26 cellular contexts compared by ENCODE assay signal in genomic region chr3:61844346-61844745, GRCh38.
A peak's percentile ranks its signal among the peaks of the same experiment; 100 is the strongest.
DNase-seq lines count a peak whose midpoint lies in the region; ATAC-seq, FAIRE-seq and TF ChIP-seq lines count a peak whose summit lies in the region.
"Had no signal": no experiment of that assay in that cellular context is flagged by ENCODE, and none has a peak within 500 bp of the region (broad histone marks: within the 10 kb centered on the region; RNA-seq: fewer than 3 reads in every experiment).

No MANE protein-coding gene starts in this region.

- SMC1A ChIA-PET in GM12878 (lab: Charles Lee; ENCODE audit: uncharacterized antibody, unreplicated experiment) = interaction anchor here (0.6 to 0.9 kb wide), 2 partner anchors 10 to 286 kb away, joined by 3 read pairs; no protein-coding TSS in a partner anchor

- DNase-seq in HEK293T (ENCODE audit: extremely low spot score) (no peak), GM12878 (ENCODE audit: low read depth, low spot score) (no peak), osteocyte (ENCODE audit: extremely low spot score, unreplicated experiment) (no peak), SIG-M5 (lab: John Stamatoyannopoulos, UW) (no peak)
- DNase-seq: 8988T; ACHN; BE2C; C1 segment of cervical spinal cord; CD4-positive, alpha-beta memory T cell; CD4-positive, CD25-positive, alpha-beta regulatory T cell; CD8-positive, alpha-beta memory T cell; COR-L47; DMS 273 treated with DMSO at 0.1 percent for 48 hours; DMS153; DMS53; DMS79; DND-41; EL; GDM1 had no signal

- no TSS peak for BruUV-seq in GM12878 (replicated peaks; lab: Mats Ljungman, UMichigan)

- no peaks in the 10 kb centered on the region for H3K79me2 ChIP-seq in GM12878 (ENCODE audit: control insufficient read depth, insufficient read depth, low read length)

- H4K20me1 ChIP-seq in GM12878 (ENCODE audit: control insufficient read depth, insufficient read depth) = no peaks in the 10 kb centered on the region
- H4K20me1 ChIP-seq: BLaER1 had no signal

- POLR2A ChIA-PET in HEK293T (lab: Yijun Ruan, JAX) (no interaction called here), GM12878 (lab: Charles Lee) (interaction anchor here (0.7 to 1.2 kb wide), 2 partner anchors 25 to 278 kb away, joined by 5 read pairs; no protein-coding TSS in a partner anchor)

- peak overlapping the region; percentile 52 for H3K27ac Mint-ChIP-seq in osteocyte (ENCODE audit: unreplicated experiment)
- H3K27ac Mint-ChIP-seq: CD14-positive monocyte; CD4-positive, alpha-beta memory T cell; CD4-positive, CD25-positive, alpha-beta regulatory T cell; CD8-positive, alpha-beta memory T cell had no signal

- no peak for FAIRE-seq in GM12878 (lab: Jason Lieb, UNC)
- FAIRE-seq: A204.1, GM12891, GM19239 had no signal

- H3K27me3 Mint-ChIP-seq in osteocyte (ENCODE audit: unreplicated experiment) = peaks cover 2% of the 10 kb centered on the region
- H3K27me3 Mint-ChIP-seq: CD4-positive, alpha-beta memory T cell; CD4-positive, CD25-positive, alpha-beta regulatory T cell; CD8-positive, alpha-beta memory T cell had no signal

- no peak for TF ChIP-seq CTCF in GM12878 (IDR thresholded peaks at IDR 0.05 in 2 of 3, conservative IDR thresholded peaks at IDR 0.05 in 1 of 3; ENCODE audit: control insufficient read depth in 2 of 3, extremely low read depth in 1 of 3, insufficient read depth in 1 of 3, low read depth in 3 of 3, low read length in 3 of 3)
- TF ChIP-seq CTCF in osteocyte (IDR thresholded peaks at IDR 0.05) = no peak

- H3K36me3 ChIP-seq in GM12878 (ENCODE audit: control insufficient read depth in 2 of 2, insufficient read depth in 2 of 2, low read length in 1 of 2) = no peaks in the 10 kb centered on the region
- H3K36me3 ChIP-seq: BE2C, BLaER1 had no signal

- no peak overlapping the region for H3K9ac ChIP-seq in GM12878 (ENCODE audit: control insufficient read depth, insufficient read depth, low read length)
- H3K9ac ChIP-seq: BLaER1 had no signal

- no peaks in the 10 kb centered on the region for H3K36me3 Mint-ChIP-seq in osteocyte (ENCODE audit: unreplicated experiment)
- H3K36me3 Mint-ChIP-seq: CD14-positive monocyte; CD4-positive, alpha-beta memory T cell; CD4-positive, CD25-positive, alpha-beta regulatory T cell had no signal

- peaks cover 73% of the 10 kb centered on the region for H3K4me1 Mint-ChIP-seq in osteocyte (ENCODE audit: unreplicated experiment)
- H3K4me1 Mint-ChIP-seq: CD14-positive monocyte; CD4-positive, alpha-beta memory T cell; CD4-positive, CD25-positive, alpha-beta regulatory T cell; CD8-positive, alpha-beta memory T cell had no signal

- WGBS in GM12878 (ENCODE audit: insufficient coverage, insufficient replicate concordance, low lambda C conversion rate, missing lambda C conversion rate) = 58% methylated on average over 5 of the region's 5 CpGs

- no peak overlapping the region for H3K4me3 ChIP-seq in GM12878
- H3K4me3 ChIP-seq: BLaER1 had no signal

- no peak for TF ChIP-seq RAD21 in GM12878 (IDR thresholded peaks at IDR 0.05; ENCODE audit: insufficient read depth, low read depth, low read length)

- H3K9me3 Mint-ChIP-seq in osteocyte (ENCODE audit: unreplicated experiment) = no peaks in the 10 kb centered on the region

- no peak overlapping the region for H2AFZ ChIP-seq in GM12878 (ENCODE audit: control insufficient read depth, low read depth, low read length)

- in situ Hi-C loops in GM12878 (cut with MboI) = no loop called here

- intact Hi-C loops in GM12878 (cut with micrococcal nuclease; ENCODE audit: unreplicated experiment) = no loop called here

- RAD21 ChIA-PET in GM12878 (lab: Charles Lee; ENCODE audit: unreplicated experiment) = no interaction called here

- H3K9me3 ChIP-seq in GM12878 (replicated peaks; ENCODE audit: control insufficient read depth, insufficient read depth, low read length) = no peaks in the 10 kb centered on the region
- H3K9me3 ChIP-seq: BE2C, BLaER1 had no signal

- TF ChIP-seq EP300 in GM12878 (IDR thresholded peaks at IDR 0.05; ENCODE audit: borderline replicate concordance in 1 of 2, control insufficient read depth in 1 of 2, low read depth in 2 of 2, low read length in 2 of 2) = no peak

- no peak overlapping the region for H3K4me2 ChIP-seq in GM12878 (ENCODE audit: control insufficient read depth, insufficient read depth)
- H3K4me2 ChIP-seq: BLaER1 had no signal

- CTCF ChIA-PET in HEK293T (lab: Yijun Ruan, JAX) = no interaction called here
- CTCF ChIA-PET in GM12878 (lab: Yijun Ruan, JAX) = interaction anchor here (0.9 kb wide), 1 partner anchor 279 kb away, joined by 6 read pairs; no protein-coding TSS in a partner anchor

- ATAC-seq in GM12878 (no peak), HG02885 (IDR thresholded peaks at IDR 0.05; ENCODE audit: poor library complexity, unreplicated experiment) (no peak), GM18498 (IDR thresholded peaks at IDR 0.05; ENCODE audit: unreplicated experiment) (no peak)

- peak overlapping the region; percentile 54 for H3K4me3 Mint-ChIP-seq in osteocyte (ENCODE audit: unreplicated experiment)
- H3K4me3 Mint-ChIP-seq: CD14-positive monocyte; CD4-positive, alpha-beta memory T cell; CD4-positive, CD25-positive, alpha-beta regulatory T cell; CD8-positive, alpha-beta memory T cell had no signal

- H3K27ac ChIP-seq in GM12878 (ENCODE audit: control insufficient read depth, insufficient read depth) = no peak overlapping the region
- H3K27ac ChIP-seq: BLaER1 had no signal

- H3K27me3 ChIP-seq in GM12878 (replicated peaks in 1 of 2; ENCODE audit: control insufficient read depth in 2 of 2, insufficient read depth in 2 of 2, low read length in 1 of 2) = no peaks in the 10 kb centered on the region; a peak in 1 of 4 replicates
- H3K27me3 ChIP-seq: BLaER1 had no signal

- TF ChIP-seq POLR2A in GM12878 (IDR thresholded peaks at IDR 0.05; ENCODE audit: low read depth, low read length) = no peak

- H3K4me1 ChIP-seq in GM12878 (ENCODE audit: control insufficient read depth, insufficient read depth, low read length) = no peaks in the 10 kb centered on the region
- H3K4me1 ChIP-seq: BE2C had no signal

TF ChIP-seq in HEK293T, 16 proteins besides CTCF, POLR2A, EP300 and RAD21:
- TF ChIP-seq PKNOX1 (IDR thresholded peaks at IDR 0.05) = peak; percentile 87
- TF ChIP-seq SUZ12 (IDR thresholded peaks at IDR 0.05) = no peak

TF ChIP-seq in GM12878, 131 proteins besides CTCF, POLR2A, EP300 and RAD21:
- TF ChIP-seq PKNOX1 (IDR thresholded peaks at IDR 0.05) (peak; percentile 56; the same call in 1 of the 2 replicates), SMC3 (IDR thresholded peaks at IDR 0.05; ENCODE audit: borderline replicate concordance, low read length) (no peak), SP1 (IDR thresholded peaks at IDR 0.05; ENCODE audit: low read depth, low read length) (no peak)
